Comparison of ENCODE assay signal across 10 cellular contexts in the genomic region with DNA sequence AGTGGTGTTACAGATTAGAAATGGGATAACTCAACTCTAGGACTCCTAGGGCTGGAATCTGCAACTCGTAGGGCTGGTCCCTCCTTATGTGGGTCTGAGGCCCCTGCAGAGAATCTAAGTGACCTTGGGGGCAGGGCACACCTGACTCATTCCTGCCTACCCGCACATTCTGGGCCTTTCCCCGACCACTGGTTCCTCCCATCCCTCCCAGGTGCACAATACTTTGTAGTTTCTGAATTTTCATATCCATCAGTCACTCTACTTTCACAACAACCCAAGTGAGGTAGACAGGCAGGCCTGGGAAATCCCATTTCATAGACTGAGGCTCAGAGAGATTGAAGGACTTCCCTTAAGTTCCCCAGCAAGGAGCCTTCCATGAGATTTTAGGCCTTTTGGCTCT. TPM values are rescaled to one million over a fixed set of nuclear protein-coding genes. Genes with fewer than 3 reads are reported as not detected.
DNase-seq lines count a peak whose midpoint lies in the region; ATAC-seq and TF ChIP-seq lines count a peak whose summit lies in the region.
"Had no signal": no experiment of that assay in that cellular context is flagged by ENCODE, and none has a peak within 500 bp of the region (broad histone marks: within the 10 kb centered on the region; RNA-seq: fewer than 3 reads in every experiment).

No MANE protein-coding gene starts in this region.

- H3K9me3 ChIP-seq in colonic mucosa: no peaks in the 10 kb centered on the region

- no peak overlapping the region for H3K4me3 ChIP-seq in colonic mucosa

- peak; percentile 63 for ATAC-seq in GM21786 (IDR thresholded peaks at IDR 0.05; ENCODE audit: unreplicated experiment)
- ATAC-seq in HG03558 (IDR thresholded peaks at IDR 0.05; ENCODE audit: extremely low read depth, unreplicated experiment): peak; percentile 81
- peak; percentile 74 for ATAC-seq in stimulated activated naive CD8-positive, alpha-beta T cell treated with anti-CD3 and anti-CD28 coated beads, Interleukin-15, Interleukin-2, amounts not matched to agents 100 U/mL and 50 U/mL, for 24 hours
- ATAC-seq: SK-N-SH treated with all-trans-retinoic acid at 6 μM for 48 hours had no signal

- H3K36me3 ChIP-seq in colonic mucosa: no peaks in the 10 kb centered on the region

- intact Hi-C loops in colonic mucosa (cut with DNase I): no loop called here

- TF ChIP-seq CTCF in colonic mucosa (IDR thresholded peaks at IDR 0.05): no peak

- no peak overlapping the region for H3K27ac ChIP-seq in colonic mucosa

- H3K4me1 ChIP-seq in colonic mucosa: peaks cover 4% of the 10 kb centered on the region

- H3K9ac ChIP-seq in colonic mucosa (ENCODE audit: low read depth in 2 of 2, low read length in 2 of 2): no peak overlapping the region

- DNase-seq in activated CD4-positive, alpha-beta T cell treated with anti-CD3 and anti-CD28 coated beads, Interleukin-2, amount 50 U/mL, for 48 hours: peak; percentile 45 to 63
- DNase-seq in activated CD4-positive, alpha-beta T cell treated with anti-CD3 and anti-CD28 coated beads, Interleukin-2, amount 50 U/mL, for 4 hours: no peak
- peak; percentile 33 for DNase-seq in stimulated activated naive CD8-positive, alpha-beta T cell treated with anti-CD3 and anti-CD28 coated beads, Interleukin-15, Interleukin-2, amounts not matched to agents 100 U/mL and 50 U/mL, for 24 hours
- no peak for DNase-seq in middle frontal gyrus (ENCODE audit: extremely low spot score, low spot score)
- no peak for DNase-seq in NCI-H1048 (lab: John Stamatoyannopoulos, UW)
- DNase-seq in colonic mucosa: no peak
- DNase-seq: MV-4-11 had no signal

- H3K27me3 ChIP-seq in colonic mucosa: no peaks in the 10 kb centered on the region

RNA-seq across cellular contexts. Expression of a gene that starts 1.5 kb away (rescaled TPM):
- total RNA-seq in colonic mucosa: 1 to 10 TPM; 7.4 to 7.5 TPM

RNA-seq across cellular contexts. Expression of a gene that starts 34.5 kb away (rescaled TPM):
- not detected for total RNA-seq in colonic mucosa

Comparison
In these comparisons a context has a peak if more than half of its experiments do, and no peak if none do; other contexts are left out.
1. DNase-seq: peak in activated CD4-positive, alpha-beta T cell treated with anti-CD3 and anti-CD28 coated beads, Interleukin-2, amount 50 U/mL, for 48 hours (2 of 2) and stimulated activated naive CD8-positive, alpha-beta T cell treated with anti-CD3 and anti-CD28 coated beads, Interleukin-15, Interleukin-2, amounts not matched to agents 100 U/mL and 50 U/mL, for 24 hours (single experiment); none in activated CD4-positive, alpha-beta T cell treated with anti-CD3 and anti-CD28 coated beads, Interleukin-2, amount 50 U/mL, for 4 hours (0 of 2), middle frontal gyrus (single experiment), NCI-H1048 (single experiment) and colonic mucosa (single experiment).
2. Peak in every context shown above with its lines, with median percentiles within 50 percentile points of each other: ATAC-seq.